Comparison of ENCODE assay signal across 8 cellular contexts in the genomic region with DNA sequence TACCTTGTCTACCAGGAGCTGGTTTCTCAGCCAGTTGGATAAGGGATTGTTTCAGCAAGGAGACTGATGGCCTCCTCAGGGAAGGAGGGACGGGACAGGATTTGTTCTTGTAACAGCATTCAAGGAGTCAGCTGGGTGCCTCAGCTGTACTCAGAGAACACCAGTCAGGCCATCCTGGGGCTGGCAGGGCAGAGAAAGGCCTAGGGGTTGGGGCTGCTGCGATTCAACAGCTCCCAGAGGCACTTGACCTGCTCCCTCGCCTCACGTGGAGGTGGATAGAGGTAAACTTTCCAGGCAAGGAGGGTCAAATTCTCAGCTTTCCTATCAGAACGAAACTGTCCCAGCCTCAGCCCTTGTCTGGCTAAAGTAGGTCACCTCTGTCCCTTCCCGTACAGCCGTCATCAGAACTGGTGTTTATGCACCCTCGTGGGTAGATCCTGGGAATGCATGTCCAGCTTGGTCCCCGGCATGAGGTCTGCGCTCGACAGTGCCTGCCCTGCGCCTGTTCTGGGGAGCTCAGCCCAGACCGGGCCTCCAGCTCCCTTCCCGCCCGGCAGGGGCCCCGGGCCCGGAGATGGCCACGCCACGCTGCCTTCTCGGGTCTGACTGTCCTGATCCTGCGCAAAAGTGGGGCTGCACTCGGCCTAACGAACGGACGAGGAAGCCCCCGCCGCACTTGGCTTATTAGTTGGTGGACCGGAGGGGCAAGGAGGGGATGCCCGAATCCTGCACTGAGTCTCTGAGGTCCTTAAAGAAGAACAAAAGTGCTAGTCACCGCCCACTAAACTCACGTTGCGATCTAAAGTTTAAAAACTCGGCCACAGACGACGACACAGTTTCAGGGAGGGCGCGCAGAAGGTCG. TPM values are rescaled to one million over a fixed set of nuclear protein-coding genes. Genes with fewer than 3 reads are reported as not detected.
A peak's percentile ranks its signal among the peaks of the same experiment; 100 is the strongest.
DNase-seq lines count a peak whose midpoint lies in the region; ATAC-seq, FAIRE-seq and TF ChIP-seq lines count a peak whose summit lies in the region.

No MANE protein-coding gene starts in this region.

- H3K79me2 ChIP-seq in DND-41 (ENCODE audit: insufficient read depth, low read length), result peaks cover 39% of the 10 kb centered on the region
- peaks cover 37% of the 10 kb centered on the region for H3K79me2 ChIP-seq in Karpas-422 (ENCODE audit: low read length)

- no peak for FAIRE-seq in HTR-8/SVneo (lab: Jason Lieb, UNC)

- intact Hi-C loops in ascending aorta (cut with DNase I), result loop anchor here (1.0 kb wide), 2 partner anchors 33 to 102 kb away; no protein-coding TSS in a partner anchor

- H4K20me1 ChIP-seq in DND-41 (ENCODE audit: insufficient read depth, low read length) (peaks cover 4% of the 10 kb centered on the region; the same call in 1 of the 2 replicates), Karpas-422 (ENCODE audit: insufficient read depth, low read depth, low read length) (no peaks in the 10 kb centered on the region)

- H3K9ac ChIP-seq in DND-41 (ENCODE audit: low read depth, low read length) (peak overlapping the region; percentile 87), Karpas-422 (ENCODE audit: low read length) (peak overlapping the region; percentile 81)

- H3K4me2 ChIP-seq in DND-41 (ENCODE audit: insufficient read depth, low read length) (peak overlapping the region; percentile 95), Karpas-422 (ENCODE audit: low read depth, low read length, poor library complexity, severe bottlenecking) (peak overlapping the region; percentile 82)

- H3K4me1 ChIP-seq in DND-41 (ENCODE audit: insufficient read depth, low read length), result peaks cover 31% of the 10 kb centered on the region
- peaks cover 30% of the 10 kb centered on the region for H3K4me1 ChIP-seq in Karpas-422 (ENCODE audit: low read length)
- H3K4me1 ChIP-seq in ascending aorta, result peaks cover 0 to 20% of the 10 kb centered on the region in 2 donors

- H3K27ac ChIP-seq in DND-41 (ENCODE audit: low read length) (peak overlapping the region; percentile 94), Karpas-422 (ENCODE audit: low read length) (peak overlapping the region; percentile 58), ascending aorta (peak overlapping the region; percentile 77 to 83)

- no peak for TF ChIP-seq CTCF in DND-41 (IDR thresholded peaks at IDR 0.05; ENCODE audit: borderline replicate concordance, extremely low read depth, low read length, poor library complexity, severe bottlenecking)
- TF ChIP-seq CTCF in ascending aorta (IDR thresholded peaks at IDR 0.05), result no peak

- H3K4me3 ChIP-seq in DND-41 (ENCODE audit: low read depth in 1 of 2, low read length in 2 of 2) (peak overlapping the region; percentile 72 to 89), Karpas-422 (ENCODE audit: low read length) (peak overlapping the region; percentile 97), ascending aorta (peak overlapping the region; percentile 77 to 90)

- H3K27me3 ChIP-seq in DND-41 (ENCODE audit: insufficient read depth, low read length, poor library complexity), result no peaks in the 10 kb centered on the region
- H3K27me3 ChIP-seq in Karpas-422 (ENCODE audit: low read length), result no peaks in the 10 kb centered on the region
- no peaks in the 10 kb centered on the region for H3K27me3 ChIP-seq in ascending aorta

- H2AFZ ChIP-seq in DND-41 (ENCODE audit: low read depth, low read length) (peak overlapping the region; percentile 91), Karpas-422 (ENCODE audit: low read length) (peak overlapping the region; percentile 73)

- DNase-seq in DND-41, result peak; percentile 12
- no peak for DNase-seq in Karpas-422
- peak in 1 of 2 donors; percentile 66 for DNase-seq in ascending aorta (ENCODE audit: low spot score in 2 of 2)
- peak in 41 of 51 donors; percentile 12 to 67 (median 45) for DNase-seq in hypothalamus (lab: John Stamatoyannopoulos, UW)
- DNase-seq in putamen (ENCODE audit: low spot score), result peak; percentile 21
- no peak for DNase-seq in HTR-8/SVneo (ENCODE audit: insufficient read length, low spot score)
- no peak for DNase-seq in activated effector memory CD4-positive, alpha-beta T cell treated with anti-CD3 and anti-CD28 coated beads, Interleukin-2, amount 50 U/mL, for 16 hours

- H3K9me3 ChIP-seq in DND-41 (ENCODE audit: insufficient read depth, low read length, severe bottlenecking) (no peaks in the 10 kb centered on the region), Karpas-422 (ENCODE audit: low read length) (no peaks in the 10 kb centered on the region), ascending aorta (no peaks in the 10 kb centered on the region)

- no peaks in the 10 kb centered on the region for H3K9me2 ChIP-seq in Karpas-422 (replicated peaks; ENCODE audit: insufficient read depth, low read length)

- H3K36me3 ChIP-seq in DND-41 (ENCODE audit: insufficient read depth, low read length) (no peaks in the 10 kb centered on the region), Karpas-422 (ENCODE audit: insufficient read depth, low read length) (0 out of 2 replicates have a peak, but pooled peaks cover 4% of the 10 kb centered on the region), ascending aorta (no peaks in the 10 kb centered on the region)

- ATAC-seq in DND-41 (ENCODE audit: insufficient read depth, low read depth) (peak; percentile 7; the same call in 2 of the 3 replicates), GM21423 (IDR thresholded peaks at IDR 0.05; ENCODE audit: unreplicated experiment) (peak; percentile 28)

RNA-seq across cellular contexts. Expression of a gene that starts 0.8 kb away (rescaled TPM):
- 4.4 and 12.5 TPM in 2 replicates for total RNA-seq in Karpas-422 (2014; rRNA removed; shearing (Covaris generic); ENCODE audit: low replicate concordance)
- 6.4 TPM for total RNA-seq in ascending aorta

RNA-seq across cellular contexts. Expression of a gene that starts 33.2 kb away (rescaled TPM):
- 159 and 190 TPM in 2 replicates for total RNA-seq in Karpas-422 (2014; rRNA removed; shearing (Covaris generic); ENCODE audit: low replicate concordance)
- 46.1 TPM for total RNA-seq in ascending aorta

Comparison
In these comparisons a context has a peak if more than half of its experiments do, and no peak if none do; other contexts are left out.
1. DNase-seq: peak in DND-41 (single experiment), hypothalamus (41 of 51) and putamen (single experiment); none in Karpas-422 (single experiment), HTR-8/SVneo (single experiment) and activated effector memory CD4-positive, alpha-beta T cell treated with anti-CD3 and anti-CD28 coated beads, Interleukin-2, amount 50 U/mL, for 16 hours (single experiment).
2. Peak in every context shown above with its lines, with median percentiles within 50 percentile points of each other: H3K27ac ChIP-seq and H3K4me3 ChIP-seq.